1 cellular context compared by ENCODE assay signal in the genomic region with DNA sequence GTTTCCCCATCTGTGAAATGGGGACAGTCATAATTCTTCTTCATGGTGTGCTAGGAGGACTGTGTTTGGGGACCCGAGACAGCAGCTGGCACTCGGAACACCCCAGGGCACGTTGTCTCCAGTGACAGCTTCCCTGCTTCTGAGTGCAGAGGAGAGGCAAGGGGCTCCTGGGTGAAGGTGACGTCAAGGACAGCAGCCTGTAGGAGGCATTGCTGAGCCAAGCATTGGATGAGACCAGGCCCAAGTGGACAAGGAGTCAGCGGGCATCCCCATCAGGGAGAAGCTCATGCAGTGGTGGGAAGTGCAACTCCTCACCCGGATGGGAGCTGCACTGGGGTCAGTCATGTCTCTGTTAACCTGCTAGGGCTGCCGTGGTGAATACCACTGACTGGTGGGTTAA.
TF ChIP-seq lines count a peak whose summit lies in the region.

No MANE protein-coding gene starts in this region.

TF ChIP-seq in HCT116, 20 proteins besides CTCF, POLR2A, EP300 and RAD21:
- TF ChIP-seq REST (IDR thresholded peaks at IDR 0.05; ENCODE audit: low read depth) (no peak), SRF (IDR thresholded peaks at IDR 0.05; ENCODE audit: low read depth) (no peak), CEBPB (IDR thresholded peaks at IDR 0.05; ENCODE audit: low read depth) (no peak), TCF7L2 (IDR thresholded peaks at IDR 0.05; ENCODE audit: borderline replicate concordance, extremely low read depth, insufficient read depth, insufficient read length) (no peak), SP1 (IDR thresholded peaks at IDR 0.05; ENCODE audit: low read depth) (no peak), ZNF274 (IDR thresholded peaks at IDR 0.05; ENCODE audit: low read depth, low read length) (no peak), EZH2 (IDR thresholded peaks at IDR 0.05) (no peak)
